Comparison of ENCODE assay signal across 8 cellular contexts in genomic region chr7:67371429-67372305, GRCh38.
DNase-seq lines count a peak whose midpoint lies in the region; TF ChIP-seq lines count a peak whose summit lies in the region.

No MANE protein-coding gene starts in this region.

- H3K4me1 Mint-ChIP-seq in activated T-helper 2 cell treated with anti-CD3 and anti-CD28 coated beads, Interferon-gamma antibody, Interleukin-2, Interleukin-4, amounts not matched to agents 10 μg/mL and 5 μg/mL and 100 μg/mL, durations not matched to agents 14 hours and 24 hours and 36 hours (ENCODE audit: low read depth) = no peaks in the 10 kb centered on the region

- no peak overlapping the region for H2AFZ ChIP-seq in GM23248

- peaks cover 6% of the 10 kb centered on the region for H3K9me3 Mint-ChIP-seq in activated T-helper 2 cell treated with anti-CD3 and anti-CD28 coated beads, Interferon-gamma antibody, Interleukin-2, Interleukin-4, amounts not matched to agents 10 μg/mL and 5 μg/mL and 100 μg/mL, durations not matched to agents 14 hours and 24 hours and 36 hours

- H3K27me3 ChIP-seq in GM23248 (replicated peaks; ENCODE audit: insufficient read depth) = peaks cover 8% of the 10 kb centered on the region; the same call in 1 of the 2 replicates
- no peaks in the 10 kb centered on the region for H3K27me3 ChIP-seq in ovary
- H3K27me3 ChIP-seq in vagina = no peaks in the 10 kb centered on the region

- no peaks in the 10 kb centered on the region for H3K9me2 ChIP-seq in GM23248 (ENCODE audit: insufficient read depth)

- no peak overlapping the region for H3K4me3 Mint-ChIP-seq in activated T-helper 2 cell treated with anti-CD3 and anti-CD28 coated beads, Interferon-gamma antibody, Interleukin-2, Interleukin-4, amounts not matched to agents 10 μg/mL and 5 μg/mL and 100 μg/mL, durations not matched to agents 14 hours and 24 hours and 36 hours (ENCODE audit: low read depth)

- no peak overlapping the region for H3K4me2 ChIP-seq in GM23248 (ENCODE audit: unreplicated experiment)

- H3K4me1 ChIP-seq in GM23248 (ENCODE audit: insufficient read depth) (no peaks in the 10 kb centered on the region), ovary (ENCODE audit: insufficient read depth) (no peaks in the 10 kb centered on the region), vagina (no peaks in the 10 kb centered on the region)

- H3K9me3 ChIP-seq in GM23248 (ENCODE audit: low read depth) = no peaks in the 10 kb centered on the region
- no peaks in the 10 kb centered on the region for H3K9me3 ChIP-seq in ovary
- no peaks in the 10 kb centered on the region for H3K9me3 ChIP-seq in vagina

- H3K27me3 Mint-ChIP-seq in activated T-helper 2 cell treated with anti-CD3 and anti-CD28 coated beads, Interferon-gamma antibody, Interleukin-2, Interleukin-4, amounts not matched to agents 10 μg/mL and 5 μg/mL and 100 μg/mL, durations not matched to agents 14 hours and 24 hours and 36 hours (ENCODE audit: low read depth) = no peaks in the 10 kb centered on the region

- TF ChIP-seq EP300 in ovary (IDR thresholded peaks at IDR 0.05) = no peak

- H3K79me2 ChIP-seq in GM23248 (ENCODE audit: insufficient read depth) = no peaks in the 10 kb centered on the region

- no peak overlapping the region for H3K9ac ChIP-seq in GM23248

- no peaks in the 10 kb centered on the region for H3K36me3 Mint-ChIP-seq in activated T-helper 2 cell treated with anti-CD3 and anti-CD28 coated beads, Interferon-gamma antibody, Interleukin-2, Interleukin-4, amounts not matched to agents 10 μg/mL and 5 μg/mL and 100 μg/mL, durations not matched to agents 14 hours and 24 hours and 36 hours (ENCODE audit: low read depth)

- 23 to 24% methylated on average over 18 of the region's 18 CpGs for WGBS in GM23248 (ENCODE audit: low coverage in 1 of 2, low lambda C conversion rate in 2 of 2, missing lambda C conversion rate in 2 of 2), 2 experiments
- 22 to 28% (median 28%) methylated on average over 18 of the region's 18 CpGs for WGBS in ovary, 3 donors

- intact Hi-C loops in activated T-helper 2 cell treated with anti-CD3 and anti-CD28 coated beads, Interferon-gamma antibody, Interleukin-2, Interleukin-4, amounts not matched to agents 10 μg/mL and 5 μg/mL and 100 μg/mL, durations not matched to agents 14 hours and 24 hours and 36 hours (cut with micrococcal nuclease) = no loop called here
- intact Hi-C loops in ovary (cut with DNase I) (loop anchor here in 1 of 4 donors (10.0 kb wide), 1 partner anchor 253 kb away; no protein-coding TSS in a partner anchor), vagina (cut with DNase I) (no loop called here)

- H3K36me3 ChIP-seq in GM23248 (ENCODE audit: low read depth) (no peaks in the 10 kb centered on the region), ovary (no peaks in the 10 kb centered on the region), vagina (no peaks in the 10 kb centered on the region)

- TF ChIP-seq CTCF in LNCAP (IDR thresholded peaks at IDR 0.05) (peak; percentile 76), ovary (IDR thresholded peaks at IDR 0.05) (peak; percentile 62 to 67 (median 64)), vagina (IDR thresholded peaks at IDR 0.05) (peak; percentile 57 to 74 (median 69))

- in situ Hi-C loops in GM23248 (cut with MboI) = no loop called here

- H3K27ac ChIP-seq in GM23248 (no peak overlapping the region), ovary (no peak overlapping the region), vagina (no peak overlapping the region)

- TF ChIP-seq POLR2A in ovary (IDR thresholded peaks at IDR 0.05) (no peak), vagina (IDR thresholded peaks at IDR 0.05) (no peak)

- no peaks in the 10 kb centered on the region for H4K20me1 ChIP-seq in GM23248 (ENCODE audit: insufficient read depth)

- DNase-seq in GF-D8 (lab: John Stamatoyannopoulos, UW) = peak; percentile 9
- peak; percentile 75 for DNase-seq in GM23248
- peak; percentile 86 for DNase-seq in RPMI8226
- DNase-seq in activated T-helper 2 cell treated with anti-CD3 and anti-CD28 coated beads, Interferon-gamma antibody, Interleukin-2, Interleukin-4, amounts not matched to agents 10 μg/mL and 5 μg/mL and 100 μg/mL, durations not matched to agents 14 hours and 24 hours and 36 hours (ENCODE audit: low spot score) = peak; percentile 25
- peak; percentile 54 for DNase-seq in foreskin melanocyte
- DNase-seq in ovary = peak; percentile 34 to 60 (median 51)
- no peak for DNase-seq in vagina (ENCODE audit: extremely low spot score in 2 of 2)

- H3F3A ChIP-seq in GM23248 (ENCODE audit: insufficient read depth) = no peaks in the 10 kb centered on the region

- no peak overlapping the region for H3K27ac Mint-ChIP-seq in activated T-helper 2 cell treated with anti-CD3 and anti-CD28 coated beads, Interferon-gamma antibody, Interleukin-2, Interleukin-4, amounts not matched to agents 10 μg/mL and 5 μg/mL and 100 μg/mL, durations not matched to agents 14 hours and 24 hours and 36 hours

- H3K4me3 ChIP-seq in GM23248 (no peak overlapping the region), ovary (no peak overlapping the region), vagina (no peak overlapping the region)

Comparison
In these comparisons a context has a peak if more than half of its experiments do, and no peak if none do; other contexts are left out.
1. DNase-seq: peak in GF-D8 (single experiment), GM23248 (single experiment), RPMI8226 (single experiment), activated T-helper 2 cell treated with anti-CD3 and anti-CD28 coated beads, Interferon-gamma antibody, Interleukin-2, Interleukin-4, amounts not matched to agents 10 μg/mL and 5 μg/mL and 100 μg/mL, durations not matched to agents 14 hours and 24 hours and 36 hours (single experiment), foreskin melanocyte (single experiment) and ovary (5 of 5); none in vagina (0 of 2).
2. Peak in every context shown above with its lines, with median percentiles within 50 percentile points of each other: CTCF ChIP-seq.